2 cellular contexts compared by ENCODE assay signal in genomic region chr17:45229681-45230409, GRCh38.
TF ChIP-seq lines count a peak whose summit lies in the region.

No MANE protein-coding gene starts in this region.

TF ChIP-seq in A549, 52 proteins besides CTCF, POLR2A, EP300 and RAD21:
- TF ChIP-seq BCL3 (IDR thresholded peaks at IDR 0.05) (no peak), KDM1A (IDR thresholded peaks at IDR 0.05; ENCODE audit: low read depth) (peak; percentile 59; the same call in 1 of the 2 replicates), RCOR1 (IDR thresholded peaks at IDR 0.05; ENCODE audit: low read depth, low read length) (no peak), SREBF2 (IDR thresholded peaks at IDR 0.05) (no peak)
- TF ChIP-seq, protein P1, sequence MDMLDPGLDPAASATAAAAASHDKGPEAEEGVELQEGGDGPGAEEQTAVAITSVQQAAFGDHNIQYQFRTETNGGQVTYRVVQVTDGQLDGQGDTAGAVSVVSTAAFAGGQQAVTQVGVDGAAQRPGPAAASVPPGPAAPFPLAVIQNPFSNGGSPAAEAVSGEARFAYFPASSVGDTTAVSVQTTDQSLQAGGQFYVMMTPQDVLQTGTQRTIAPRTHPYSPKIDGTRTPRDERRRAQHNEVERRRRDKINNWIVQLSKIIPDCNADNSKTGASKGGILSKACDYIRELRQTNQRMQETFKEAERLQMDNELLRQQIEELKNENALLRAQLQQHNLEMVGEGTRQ (IDR thresholded peaks at IDR 0.05), result no peak

TF ChIP-seq in GM12878, 131 proteins besides CTCF, POLR2A, EP300 and RAD21:
- 0 out of 2 replicates have a peak, but pooled peaks have one; percentile 10 for TF ChIP-seq NR2C1 (IDR thresholded peaks at IDR 0.05)
- TF ChIP-seq, protein P2, sequence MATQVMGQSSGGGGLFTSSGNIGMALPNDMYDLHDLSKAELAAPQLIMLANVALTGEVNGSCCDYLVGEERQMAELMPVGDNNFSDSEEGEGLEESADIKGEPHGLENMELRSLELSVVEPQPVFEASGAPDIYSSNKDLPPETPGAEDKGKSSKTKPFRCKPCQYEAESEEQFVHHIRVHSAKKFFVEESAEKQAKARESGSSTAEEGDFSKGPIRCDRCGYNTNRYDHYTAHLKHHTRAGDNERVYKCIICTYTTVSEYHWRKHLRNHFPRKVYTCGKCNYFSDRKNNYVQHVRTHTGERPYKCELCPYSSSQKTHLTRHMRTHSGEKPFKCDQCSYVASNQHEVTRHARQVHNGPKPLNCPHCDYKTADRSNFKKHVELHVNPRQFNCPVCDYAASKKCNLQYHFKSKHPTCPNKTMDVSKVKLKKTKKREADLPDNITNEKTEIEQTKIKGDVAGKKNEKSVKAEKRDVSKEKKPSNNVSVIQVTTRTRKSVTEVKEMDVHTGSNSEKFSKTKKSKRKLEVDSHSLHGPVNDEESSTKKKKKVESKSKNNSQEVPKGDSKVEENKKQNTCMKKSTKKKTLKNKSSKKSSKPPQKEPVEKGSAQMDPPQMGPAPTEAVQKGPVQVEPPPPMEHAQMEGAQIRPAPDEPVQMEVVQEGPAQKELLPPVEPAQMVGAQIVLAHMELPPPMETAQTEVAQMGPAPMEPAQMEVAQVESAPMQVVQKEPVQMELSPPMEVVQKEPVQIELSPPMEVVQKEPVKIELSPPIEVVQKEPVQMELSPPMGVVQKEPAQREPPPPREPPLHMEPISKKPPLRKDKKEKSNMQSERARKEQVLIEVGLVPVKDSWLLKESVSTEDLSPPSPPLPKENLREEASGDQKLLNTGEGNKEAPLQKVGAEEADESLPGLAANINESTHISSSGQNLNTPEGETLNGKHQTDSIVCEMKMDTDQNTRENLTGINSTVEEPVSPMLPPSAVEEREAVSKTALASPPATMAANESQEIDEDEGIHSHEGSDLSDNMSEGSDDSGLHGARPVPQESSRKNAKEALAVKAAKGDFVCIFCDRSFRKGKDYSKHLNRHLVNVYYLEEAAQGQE (IDR thresholded peaks at IDR 0.05; ENCODE audit: low read depth, low read length), result no peak
- TF ChIP-seq EGR1 (IDR thresholded peaks at IDR 0.05; ENCODE audit: borderline replicate concordance in 1 of 2, low read depth in 2 of 2, low read length in 2 of 2), result peak in 1 of 2 experiments; percentile 9; a peak in 1 of 3 replicates
- TF ChIP-seq RUNX3 (IDR thresholded peaks at IDR 0.05; ENCODE audit: low read length), result no peak
- peak; percentile 79 for TF ChIP-seq NR2F1 (conservative IDR thresholded peaks at IDR 0.05)
- no peak; the same call in 1 of the 2 replicates for TF ChIP-seq DPF2 (IDR thresholded peaks at IDR 0.05)
- peak; percentile 70; the same call in 1 of the 2 replicates for TF ChIP-seq TCF12 (IDR thresholded peaks at IDR 0.05; ENCODE audit: low read depth, low read length)
- TF ChIP-seq, protein P1 (IDR thresholded peaks at IDR 0.05; ENCODE audit: borderline replicate concordance, low read depth, low read length), result no peak
- TF ChIP-seq WRNIP1 (IDR thresholded peaks at IDR 0.05; ENCODE audit: borderline replicate concordance, low read depth, low read length), result no peak
- no peak for TF ChIP-seq ZSCAN29 (IDR thresholded peaks at IDR 0.05)
- no peak for TF ChIP-seq NBN (IDR thresholded peaks at IDR 0.05)
- no peak for TF ChIP-seq HDAC2 (IDR thresholded peaks at IDR 0.05)
- no peak for TF ChIP-seq POU2F2 (IDR thresholded peaks at IDR 0.05; ENCODE audit: borderline replicate concordance, low read depth, low read length)
- TF ChIP-seq SMARCA5 (IDR thresholded peaks at IDR 0.05), result 0 out of 2 replicates have a peak, but pooled peaks have one; percentile 36
- TF ChIP-seq TARDBP (IDR thresholded peaks at IDR 0.05; ENCODE audit: borderline replicate concordance), result no peak
- TF ChIP-seq PAX5 (IDR thresholded peaks at IDR 0.05; ENCODE audit: borderline replicate concordance, low read depth, low read length), result 0 out of 2 replicates have a peak, but pooled peaks have one; percentile 11
- no peak for TF ChIP-seq CBX5 (IDR thresholded peaks at IDR 0.05; ENCODE audit: low read depth)
- no peak for TF ChIP-seq SMAD5 (IDR thresholded peaks at IDR 0.05; ENCODE audit: low read depth)
- no peak for TF ChIP-seq PBX3 (IDR thresholded peaks at IDR 0.05; ENCODE audit: insufficient replicate concordance, low read depth, low read length)
- TF ChIP-seq GATAD2B (conservative IDR thresholded peaks at IDR 0.05; ENCODE audit: low read depth), result no peak
- TF ChIP-seq, protein P3, sequence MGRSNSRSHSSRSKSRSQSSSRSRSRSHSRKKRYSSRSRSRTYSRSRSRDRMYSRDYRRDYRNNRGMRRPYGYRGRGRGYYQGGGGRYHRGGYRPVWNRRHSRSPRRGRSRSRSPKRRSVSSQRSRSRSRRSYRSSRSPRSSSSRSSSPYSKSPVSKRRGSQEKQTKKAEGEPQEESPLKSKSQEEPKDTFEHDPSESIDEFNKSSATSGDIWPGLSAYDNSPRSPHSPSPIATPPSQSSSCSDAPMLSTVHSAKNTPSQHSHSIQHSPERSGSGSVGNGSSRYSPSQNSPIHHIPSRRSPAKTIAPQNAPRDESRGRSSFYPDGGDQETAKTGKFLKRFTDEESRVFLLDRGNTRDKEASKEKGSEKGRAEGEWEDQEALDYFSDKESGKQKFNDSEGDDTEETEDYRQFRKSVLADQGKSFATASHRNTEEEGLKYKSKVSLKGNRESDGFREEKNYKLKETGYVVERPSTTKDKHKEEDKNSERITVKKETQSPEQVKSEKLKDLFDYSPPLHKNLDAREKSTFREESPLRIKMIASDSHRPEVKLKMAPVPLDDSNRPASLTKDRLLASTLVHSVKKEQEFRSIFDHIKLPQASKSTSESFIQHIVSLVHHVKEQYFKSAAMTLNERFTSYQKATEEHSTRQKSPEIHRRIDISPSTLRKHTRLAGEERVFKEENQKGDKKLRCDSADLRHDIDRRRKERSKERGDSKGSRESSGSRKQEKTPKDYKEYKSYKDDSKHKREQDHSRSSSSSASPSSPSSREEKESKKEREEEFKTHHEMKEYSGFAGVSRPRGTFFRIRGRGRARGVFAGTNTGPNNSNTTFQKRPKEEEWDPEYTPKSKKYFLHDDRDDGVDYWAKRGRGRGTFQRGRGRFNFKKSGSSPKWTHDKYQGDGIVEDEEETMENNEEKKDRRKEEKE (IDR thresholded peaks at IDR 0.05), result no peak
- no peak for TF ChIP-seq CEBPZ (IDR thresholded peaks at IDR 0.05; ENCODE audit: low read depth, low read length)
- no peak for TF ChIP-seq CBX3 (IDR thresholded peaks at IDR 0.05; ENCODE audit: borderline replicate concordance, low read depth)
- TF ChIP-seq ETV6 (conservative IDR thresholded peaks at IDR 0.05 in 1 of 2, IDR thresholded peaks at IDR 0.05 in 1 of 2; ENCODE audit: borderline replicate concordance in 1 of 2, low read depth in 1 of 2), result no peak
- TF ChIP-seq, protein P4, sequence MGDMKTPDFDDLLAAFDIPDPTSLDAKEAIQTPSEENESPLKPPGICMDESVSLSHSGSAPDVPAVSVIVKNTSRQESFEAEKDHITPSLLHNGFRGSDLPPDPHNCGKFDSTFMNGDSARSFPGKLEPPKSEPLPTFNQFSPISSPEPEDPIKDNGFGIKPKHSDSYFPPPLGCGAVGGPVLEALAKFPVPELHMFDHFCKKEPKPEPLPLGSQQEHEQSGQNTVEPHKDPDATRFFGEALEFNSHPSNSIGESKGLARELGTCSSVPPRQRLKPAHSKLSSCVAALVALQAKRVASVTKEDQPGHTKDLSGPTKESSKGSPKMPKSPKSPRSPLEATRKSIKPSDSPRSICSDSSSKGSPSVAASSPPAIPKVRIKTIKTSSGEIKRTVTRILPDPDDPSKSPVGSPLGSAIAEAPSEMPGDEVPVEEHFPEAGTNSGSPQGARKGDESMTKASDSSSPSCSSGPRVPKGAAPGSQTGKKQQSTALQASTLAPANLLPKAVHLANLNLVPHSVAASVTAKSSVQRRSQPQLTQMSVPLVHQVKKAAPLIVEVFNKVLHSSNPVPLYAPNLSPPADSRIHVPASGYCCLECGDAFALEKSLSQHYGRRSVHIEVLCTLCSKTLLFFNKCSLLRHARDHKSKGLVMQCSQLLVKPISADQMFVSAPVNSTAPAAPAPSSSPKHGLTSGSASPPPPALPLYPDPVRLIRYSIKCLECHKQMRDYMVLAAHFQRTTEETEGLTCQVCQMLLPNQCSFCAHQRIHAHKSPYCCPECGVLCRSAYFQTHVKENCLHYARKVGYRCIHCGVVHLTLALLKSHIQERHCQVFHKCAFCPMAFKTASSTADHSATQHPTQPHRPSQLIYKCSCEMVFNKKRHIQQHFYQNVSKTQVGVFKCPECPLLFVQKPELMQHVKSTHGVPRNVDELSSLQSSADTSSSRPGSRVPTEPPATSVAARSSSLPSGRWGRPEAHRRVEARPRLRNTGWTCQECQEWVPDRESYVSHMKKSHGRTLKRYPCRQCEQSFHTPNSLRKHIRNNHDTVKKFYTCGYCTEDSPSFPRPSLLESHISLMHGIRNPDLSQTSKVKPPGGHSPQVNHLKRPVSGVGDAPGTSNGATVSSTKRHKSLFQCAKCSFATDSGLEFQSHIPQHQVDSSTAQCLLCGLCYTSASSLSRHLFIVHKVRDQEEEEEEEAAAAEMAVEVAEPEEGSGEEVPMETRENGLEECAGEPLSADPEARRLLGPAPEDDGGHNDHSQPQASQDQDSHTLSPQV (IDR thresholded peaks at IDR 0.05), result no peak
- no peak for TF ChIP-seq E2F4 (IDR thresholded peaks at IDR 0.05; ENCODE audit: low read depth, low read length)
- TF ChIP-seq YY1 (IDR thresholded peaks at IDR 0.05; ENCODE audit: low read depth, low read length), result peak; percentile 85
- TF ChIP-seq SRF (IDR thresholded peaks at IDR 0.05; ENCODE audit: low read depth in 2 of 2, low read length in 2 of 2), result no peak
- TF ChIP-seq ZNF24 (IDR thresholded peaks at IDR 0.05), result no peak
- TF ChIP-seq CHD4 (IDR thresholded peaks at IDR 0.05), result no peak
- TF ChIP-seq BCL11A (IDR thresholded peaks at IDR 0.05; ENCODE audit: low read depth, low read length), result 0 out of 2 replicates have a peak, but pooled peaks have one; percentile 13
